In genomic region chr3:36909181-36909580, GRCh38 we compare ENCODE assay signal across 2 cellular contexts.
TF ChIP-seq lines count a peak whose summit lies in the region.

No MANE protein-coding gene starts in this region.

TF ChIP-seq in liver, 16 proteins besides CTCF, POLR2A, EP300 and RAD21:
- TF ChIP-seq EGR1 (IDR thresholded peaks at IDR 0.05; ENCODE audit: low read depth in 2 of 2) = no peak
- TF ChIP-seq REST (IDR thresholded peaks at IDR 0.05) = no peak
- TF ChIP-seq NR2F2 (IDR thresholded peaks at IDR 0.05) = no peak
- TF ChIP-seq, protein P1, sequence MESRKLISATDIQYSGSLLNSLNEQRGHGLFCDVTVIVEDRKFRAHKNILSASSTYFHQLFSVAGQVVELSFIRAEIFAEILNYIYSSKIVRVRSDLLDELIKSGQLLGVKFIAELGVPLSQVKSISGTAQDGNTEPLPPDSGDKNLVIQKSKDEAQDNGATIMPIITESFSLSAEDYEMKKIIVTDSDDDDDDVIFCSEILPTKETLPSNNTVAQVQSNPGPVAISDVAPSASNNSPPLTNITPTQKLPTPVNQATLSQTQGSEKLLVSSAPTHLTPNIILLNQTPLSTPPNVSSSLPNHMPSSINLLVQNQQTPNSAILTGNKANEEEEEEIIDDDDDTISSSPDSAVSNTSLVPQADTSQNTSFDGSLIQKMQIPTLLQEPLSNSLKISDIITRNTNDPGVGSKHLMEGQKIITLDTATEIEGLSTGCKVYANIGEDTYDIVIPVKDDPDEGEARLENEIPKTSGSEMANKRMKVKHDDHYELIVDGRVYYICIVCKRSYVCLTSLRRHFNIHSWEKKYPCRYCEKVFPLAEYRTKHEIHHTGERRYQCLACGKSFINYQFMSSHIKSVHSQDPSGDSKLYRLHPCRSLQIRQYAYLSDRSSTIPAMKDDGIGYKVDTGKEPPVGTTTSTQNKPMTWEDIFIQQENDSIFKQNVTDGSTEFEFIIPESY (IDR thresholded peaks at IDR 0.05) = no peak
- no peak for TF ChIP-seq ATF3 (IDR thresholded peaks at IDR 0.05)
- TF ChIP-seq MAX (IDR thresholded peaks at IDR 0.05) = no peak
- TF ChIP-seq GABPA (IDR thresholded peaks at IDR 0.05 in 1 of 2, conservative IDR thresholded peaks at IDR 0.05 in 1 of 2) = no peak
- no peak for TF ChIP-seq TAF1 (conservative IDR thresholded peaks at IDR 0.05)

TF ChIP-seq in HepG2, 621 proteins besides CTCF, POLR2A, EP300 and RAD21:
- no peak for TF ChIP-seq PRMT3 (CRISPR knock-in tag; IDR thresholded peaks at IDR 0.05; ENCODE audit: borderline replicate concordance, low read depth)
- TF ChIP-seq, protein P2, sequence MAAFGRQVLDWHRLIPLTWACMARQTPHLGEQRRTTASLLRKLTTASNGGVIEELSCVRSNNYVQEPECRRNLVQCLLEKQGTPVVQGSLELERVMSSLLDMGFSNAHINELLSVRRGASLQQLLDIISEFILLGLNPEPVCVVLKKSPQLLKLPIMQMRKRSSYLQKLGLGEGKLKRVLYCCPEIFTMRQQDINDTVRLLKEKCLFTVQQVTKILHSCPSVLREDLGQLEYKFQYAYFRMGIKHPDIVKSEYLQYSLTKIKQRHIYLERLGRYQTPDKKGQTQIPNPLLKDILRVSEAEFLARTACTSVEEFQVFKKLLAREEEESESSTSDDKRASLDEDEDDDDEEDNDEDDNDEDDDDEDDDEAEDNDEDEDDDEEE (CRISPR knock-in tag; IDR thresholded peaks at IDR 0.05) = no peak
- TF ChIP-seq FLYWCH1 (CRISPR knock-in tag; IDR thresholded peaks at IDR 0.05) = no peak
- no peak for TF ChIP-seq PHB2 (IDR thresholded peaks at IDR 0.05; ENCODE audit: partially characterized antibody)
- no peak for TF ChIP-seq PHF21A (CRISPR knock-in tag; IDR thresholded peaks at IDR 0.05)
- no peak for TF ChIP-seq TBX2 (CRISPR knock-in tag; IDR thresholded peaks at IDR 0.05; ENCODE audit: borderline replicate concordance)
- TF ChIP-seq HMG20B (CRISPR knock-in tag; conservative IDR thresholded peaks at IDR 0.05) = no peak
- TF ChIP-seq ZNF234 (CRISPR knock-in tag; conservative IDR thresholded peaks at IDR 0.05) = no peak
- TF ChIP-seq, protein P3, sequence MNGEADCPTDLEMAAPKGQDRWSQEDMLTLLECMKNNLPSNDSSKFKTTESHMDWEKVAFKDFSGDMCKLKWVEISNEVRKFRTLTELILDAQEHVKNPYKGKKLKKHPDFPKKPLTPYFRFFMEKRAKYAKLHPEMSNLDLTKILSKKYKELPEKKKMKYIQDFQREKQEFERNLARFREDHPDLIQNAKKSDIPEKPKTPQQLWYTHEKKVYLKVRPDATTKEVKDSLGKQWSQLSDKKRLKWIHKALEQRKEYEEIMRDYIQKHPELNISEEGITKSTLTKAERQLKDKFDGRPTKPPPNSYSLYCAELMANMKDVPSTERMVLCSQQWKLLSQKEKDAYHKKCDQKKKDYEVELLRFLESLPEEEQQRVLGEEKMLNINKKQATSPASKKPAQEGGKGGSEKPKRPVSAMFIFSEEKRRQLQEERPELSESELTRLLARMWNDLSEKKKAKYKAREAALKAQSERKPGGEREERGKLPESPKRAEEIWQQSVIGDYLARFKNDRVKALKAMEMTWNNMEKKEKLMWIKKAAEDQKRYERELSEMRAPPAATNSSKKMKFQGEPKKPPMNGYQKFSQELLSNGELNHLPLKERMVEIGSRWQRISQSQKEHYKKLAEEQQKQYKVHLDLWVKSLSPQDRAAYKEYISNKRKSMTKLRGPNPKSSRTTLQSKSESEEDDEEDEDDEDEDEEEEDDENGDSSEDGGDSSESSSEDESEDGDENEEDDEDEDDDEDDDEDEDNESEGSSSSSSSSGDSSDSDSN (CRISPR knock-in tag; IDR thresholded peaks at IDR 0.05) = no peak
- TF ChIP-seq ZNF235 (CRISPR knock-in tag; IDR thresholded peaks at IDR 0.05; ENCODE audit: borderline replicate concordance) = no peak
- TF ChIP-seq, protein P4, sequence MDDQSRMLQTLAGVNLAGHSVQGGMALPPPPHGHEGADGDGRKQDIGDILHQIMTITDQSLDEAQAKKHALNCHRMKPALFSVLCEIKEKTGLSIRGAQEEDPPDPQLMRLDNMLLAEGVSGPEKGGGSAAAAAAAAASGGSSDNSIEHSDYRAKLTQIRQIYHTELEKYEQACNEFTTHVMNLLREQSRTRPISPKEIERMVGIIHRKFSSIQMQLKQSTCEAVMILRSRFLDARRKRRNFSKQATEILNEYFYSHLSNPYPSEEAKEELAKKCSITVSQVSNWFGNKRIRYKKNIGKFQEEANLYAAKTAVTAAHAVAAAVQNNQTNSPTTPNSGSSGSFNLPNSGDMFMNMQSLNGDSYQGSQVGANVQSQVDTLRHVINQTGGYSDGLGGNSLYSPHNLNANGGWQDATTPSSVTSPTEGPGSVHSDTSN (CRISPR knock-in tag; IDR thresholded peaks at IDR 0.05; ENCODE audit: borderline replicate concordance) = no peak
- TF ChIP-seq, protein P5, sequence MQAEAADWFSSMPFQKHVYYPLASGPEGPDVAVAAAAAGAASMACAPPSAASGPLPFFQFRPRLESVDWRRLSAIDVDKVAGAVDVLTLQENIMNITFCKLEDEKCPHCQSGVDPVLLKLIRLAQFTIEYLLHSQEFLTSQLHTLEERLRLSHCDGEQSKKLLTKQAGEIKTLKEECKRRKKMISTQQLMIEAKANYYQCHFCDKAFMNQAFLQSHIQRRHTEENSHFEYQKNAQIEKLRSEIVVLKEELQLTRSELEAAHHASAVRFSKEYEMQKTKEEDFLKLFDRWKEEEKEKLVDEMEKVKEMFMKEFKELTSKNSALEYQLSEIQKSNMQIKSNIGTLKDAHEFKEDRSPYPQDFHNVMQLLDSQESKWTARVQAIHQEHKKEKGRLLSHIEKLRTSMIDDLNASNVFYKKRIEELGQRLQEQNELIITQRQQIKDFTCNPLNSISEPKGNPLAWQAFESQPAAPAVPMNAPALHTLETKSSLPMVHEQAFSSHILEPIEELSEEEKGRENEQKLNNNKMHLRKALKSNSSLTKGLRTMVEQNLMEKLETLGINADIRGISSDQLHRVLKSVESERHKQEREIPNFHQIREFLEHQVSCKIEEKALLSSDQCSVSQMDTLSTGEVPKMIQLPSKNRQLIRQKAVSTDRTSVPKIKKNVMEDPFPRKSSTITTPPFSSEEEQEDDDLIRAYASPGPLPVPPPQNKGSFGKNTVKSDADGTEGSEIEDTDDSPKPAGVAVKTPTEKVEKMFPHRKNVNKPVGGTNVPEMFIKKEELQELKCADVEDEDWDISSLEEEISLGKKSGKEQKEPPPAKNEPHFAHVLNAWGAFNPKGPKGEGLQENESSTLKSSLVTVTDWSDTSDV (CRISPR knock-in tag; IDR thresholded peaks at IDR 0.05) = no peak
- no peak for TF ChIP-seq ZNF816 (CRISPR knock-in tag; IDR thresholded peaks at IDR 0.05; ENCODE audit: borderline replicate concordance)
- no peak for TF ChIP-seq ZNF136 (CRISPR knock-in tag; IDR thresholded peaks at IDR 0.05; ENCODE audit: low read depth)
- no peak for TF ChIP-seq ZFP1 (CRISPR knock-in tag; IDR thresholded peaks at IDR 0.05)
- TF ChIP-seq ZBTB8A (CRISPR knock-in tag; IDR thresholded peaks at IDR 0.05; ENCODE audit: borderline replicate concordance, low read depth) = no peak
- no peak for TF ChIP-seq YY1 (IDR thresholded peaks at IDR 0.05; ENCODE audit: insufficient read depth, insufficient replicate concordance, low read depth, low read length)
- TF ChIP-seq DNMT1 (CRISPR knock-in tag; IDR thresholded peaks at IDR 0.05) = no peak
